ENCODE assay signal across 8 cellular contexts in genomic region chrX:40012800-40013682, GRCh38.
DNase-seq lines count a peak whose midpoint lies in the region; ATAC-seq and TF ChIP-seq lines count a peak whose summit lies in the region.

No MANE protein-coding gene starts in this region.

- no peak for TF ChIP-seq EP300 in gastroesophageal sphincter (IDR thresholded peaks at IDR 0.05)

- H3K27ac ChIP-seq in gastroesophageal sphincter = peak overlapping the region; percentile 89 to 92 (median 91)

- ATAC-seq in HG02763 (IDR thresholded peaks at IDR 0.05; ENCODE audit: unreplicated experiment) (peak; percentile 37), gastroesophageal sphincter (peak; percentile 68), GM18519 (IDR thresholded peaks at IDR 0.05; ENCODE audit: low FRiP score, unreplicated experiment) (no peak)

- H3K36me3 Mint-ChIP-seq in activated T-helper 2 cell treated with anti-CD3 and anti-CD28 coated beads, Interferon-gamma antibody, Interleukin-2, Interleukin-4, amounts not matched to agents 10 μg/mL and 5 μg/mL and 100 μg/mL, durations not matched to agents 14 hours and 24 hours and 36 hours (ENCODE audit: low read depth) = peaks cover 2% of the 10 kb centered on the region
- H3K36me3 Mint-ChIP-seq in osteocyte (ENCODE audit: unreplicated experiment) = no peaks in the 10 kb centered on the region

- DNase-seq in NK-92 treated with Interleukin-12 subunit alpha and Interleukin-12 subunit beta, amount 100 ng/mL, for 24 hours (lab: John Stamatoyannopoulos, UW) = peak; percentile 55
- DNase-seq in NK-92 (lab: John Stamatoyannopoulos, UW; ENCODE audit: unreplicated experiment) = no peak
- DNase-seq in NCI-H2227 (lab: John Stamatoyannopoulos, UW; ENCODE audit: unreplicated experiment) = peak; percentile 82
- DNase-seq in activated T-helper 2 cell treated with anti-CD3 and anti-CD28 coated beads, Interferon-gamma antibody, Interleukin-2, Interleukin-4, amounts not matched to agents 10 μg/mL and 5 μg/mL and 100 μg/mL, durations not matched to agents 14 hours and 24 hours and 36 hours (ENCODE audit: low spot score) = peak; percentile 41
- no peak for DNase-seq in osteocyte (ENCODE audit: extremely low spot score, unreplicated experiment)

- intact Hi-C loops in activated T-helper 2 cell treated with anti-CD3 and anti-CD28 coated beads, Interferon-gamma antibody, Interleukin-2, Interleukin-4, amounts not matched to agents 10 μg/mL and 5 μg/mL and 100 μg/mL, durations not matched to agents 14 hours and 24 hours and 36 hours (cut with micrococcal nuclease) = loop anchor here (2.0 to 10.0 kb wide), 8 partner anchors 52 to 462 kb away; partner anchors contain the start of gene BCOR

- no peaks in the 10 kb centered on the region for H3K9me3 ChIP-seq in gastroesophageal sphincter

- TF ChIP-seq CTCF in gastroesophageal sphincter (IDR thresholded peaks at IDR 0.05) = no peak
- no peak for TF ChIP-seq CTCF in osteocyte (IDR thresholded peaks at IDR 0.05)

- H3K4me1 ChIP-seq in gastroesophageal sphincter = peaks cover 0 to 33% (median 0%) of the 10 kb centered on the region in 3 donors

- peak overlapping the region; percentile 87 for H3K27ac Mint-ChIP-seq in activated T-helper 2 cell treated with anti-CD3 and anti-CD28 coated beads, Interferon-gamma antibody, Interleukin-2, Interleukin-4, amounts not matched to agents 10 μg/mL and 5 μg/mL and 100 μg/mL, durations not matched to agents 14 hours and 24 hours and 36 hours
- H3K27ac Mint-ChIP-seq in osteocyte (ENCODE audit: unreplicated experiment) = peak overlapping the region; percentile 72

- peak overlapping the region; percentile 60 to 62 for H3K4me3 ChIP-seq in gastroesophageal sphincter

- H3K4me1 Mint-ChIP-seq in activated T-helper 2 cell treated with anti-CD3 and anti-CD28 coated beads, Interferon-gamma antibody, Interleukin-2, Interleukin-4, amounts not matched to agents 10 μg/mL and 5 μg/mL and 100 μg/mL, durations not matched to agents 14 hours and 24 hours and 36 hours (ENCODE audit: low read depth) = peaks cover 18% of the 10 kb centered on the region
- H3K4me1 Mint-ChIP-seq in osteocyte (ENCODE audit: unreplicated experiment) = peaks cover 37% of the 10 kb centered on the region

- H3K27me3 Mint-ChIP-seq in activated T-helper 2 cell treated with anti-CD3 and anti-CD28 coated beads, Interferon-gamma antibody, Interleukin-2, Interleukin-4, amounts not matched to agents 10 μg/mL and 5 μg/mL and 100 μg/mL, durations not matched to agents 14 hours and 24 hours and 36 hours (ENCODE audit: low read depth) = peaks cover 11% of the 10 kb centered on the region
- H3K27me3 Mint-ChIP-seq in osteocyte (ENCODE audit: unreplicated experiment) = no peaks in the 10 kb centered on the region

- no peaks in the 10 kb centered on the region for H3K36me3 ChIP-seq in gastroesophageal sphincter

- H3K4me3 Mint-ChIP-seq in activated T-helper 2 cell treated with anti-CD3 and anti-CD28 coated beads, Interferon-gamma antibody, Interleukin-2, Interleukin-4, amounts not matched to agents 10 μg/mL and 5 μg/mL and 100 μg/mL, durations not matched to agents 14 hours and 24 hours and 36 hours (ENCODE audit: low read depth) = peak overlapping the region; percentile 73
- H3K4me3 Mint-ChIP-seq in osteocyte (ENCODE audit: unreplicated experiment) = peak overlapping the region; percentile 77

- WGBS in gastroesophageal sphincter (ENCODE audit: low coverage in 1 of 2), 2 donors = 12% methylated on average over 10 of the region's 73 CpGs; no CpG with 5 or more reads in 1 of the 2 donors

- peak in 1 of 2 donors; percentile 24 for TF ChIP-seq POLR2A in gastroesophageal sphincter (IDR thresholded peaks at IDR 0.05)

- peaks cover 3% of the 10 kb centered on the region for H3K9me3 Mint-ChIP-seq in activated T-helper 2 cell treated with anti-CD3 and anti-CD28 coated beads, Interferon-gamma antibody, Interleukin-2, Interleukin-4, amounts not matched to agents 10 μg/mL and 5 μg/mL and 100 μg/mL, durations not matched to agents 14 hours and 24 hours and 36 hours
- H3K9me3 Mint-ChIP-seq in osteocyte (ENCODE audit: unreplicated experiment) = no peaks in the 10 kb centered on the region

- no peaks in the 10 kb centered on the region for H3K27me3 ChIP-seq in gastroesophageal sphincter

Comparison
In these comparisons a context has a peak if more than half of its experiments do, and no peak if none do; other contexts are left out.
1. DNase-seq: peak in NK-92 treated with Interleukin-12 subunit alpha and Interleukin-12 subunit beta, amount 100 ng/mL, for 24 hours (single experiment), NCI-H2227 (single experiment) and activated T-helper 2 cell treated with anti-CD3 and anti-CD28 coated beads, Interferon-gamma antibody, Interleukin-2, Interleukin-4, amounts not matched to agents 10 μg/mL and 5 μg/mL and 100 μg/mL, durations not matched to agents 14 hours and 24 hours and 36 hours (single experiment); none in NK-92 (single experiment) and osteocyte (single experiment).